23 cellular contexts compared by ENCODE assay signal in the genomic region with DNA sequence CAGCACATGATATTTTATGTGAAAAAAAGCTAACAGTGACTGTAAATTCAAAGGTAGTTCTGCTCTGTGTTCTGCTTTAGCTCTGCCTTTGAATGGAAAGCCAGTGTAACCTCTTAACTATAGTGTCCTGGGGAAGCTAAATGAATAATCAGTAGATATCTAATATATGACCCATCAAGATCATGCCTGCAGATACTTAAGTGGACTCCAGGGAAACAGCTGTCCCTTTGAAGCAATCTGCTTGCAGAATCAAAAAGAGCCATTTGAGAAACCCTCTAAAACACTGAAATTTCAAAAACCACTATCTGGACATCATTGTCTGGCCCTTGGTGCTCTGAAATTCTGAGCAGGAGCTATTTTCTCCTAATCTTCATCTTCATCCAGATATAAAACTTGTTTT.
DNase-seq lines count a peak whose midpoint lies in the region; ATAC-seq and TF ChIP-seq lines count a peak whose summit lies in the region.
"Had no signal": no experiment of that assay in that cellular context is flagged by ENCODE, and none has a peak within 500 bp of the region (broad histone marks: within the 10 kb centered on the region; RNA-seq: fewer than 3 reads in every experiment).

No MANE protein-coding gene starts in this region.

- H3K14ac ChIP-seq in neuronal stem cell (ENCODE audit: low read length) = no peak overlapping the region

- no peak overlapping the region for H3K18ac ChIP-seq in neuronal stem cell (ENCODE audit: low read length)

- TF ChIP-seq CTCF in upper lobe of right lung (IDR thresholded peaks at IDR 0.05) = no peak

- H4K91ac ChIP-seq in neuronal stem cell (ENCODE audit: low read depth, low read length, poor library complexity) = no peak overlapping the region

- no peak overlapping the region for H2BK120ac ChIP-seq in neuronal stem cell (ENCODE audit: low read depth, low read length)

- H3K36me3 ChIP-seq in neuronal stem cell (replicated peaks in 1 of 2; ENCODE audit: control insufficient read depth in 2 of 2, insufficient read depth in 2 of 2, low read length in 2 of 2) = no peaks in the 10 kb centered on the region
- H3K36me3 ChIP-seq in upper lobe of right lung = no peaks in the 10 kb centered on the region
- H3K36me3 ChIP-seq: BE2C, BLaER1 had no signal

- no peak overlapping the region for H2BK12ac ChIP-seq in neuronal stem cell (ENCODE audit: low read length)

- H4K8ac ChIP-seq in neuronal stem cell (ENCODE audit: low read depth, low read length) = no peak overlapping the region

- no peaks in the 10 kb centered on the region for H3K4me1 ChIP-seq in neuronal stem cell (ENCODE audit: control insufficient read depth in 2 of 2, insufficient read depth in 1 of 2, low read depth in 1 of 2, low read length in 2 of 2)
- H3K4me1 ChIP-seq in upper lobe of right lung = no peaks in the 10 kb centered on the region
- H3K4me1 ChIP-seq: BE2C had no signal

- DNase-seq in SK-N-DZ (ENCODE audit: low spot score) = peak; percentile 69
- no peak for DNase-seq in neuronal stem cell (ENCODE audit: low spot score)
- no peak for DNase-seq in erythroblast (lab: John Stamatoyannopoulos, UW)
- no peak for DNase-seq in upper lobe of right lung
- no peak for DNase-seq in globus pallidus (ENCODE audit: low spot score)
- DNase-seq: 8988T; ACHN; BE2C; C1 segment of cervical spinal cord; CD4-positive, alpha-beta memory T cell; CD4-positive, CD25-positive, alpha-beta regulatory T cell; CD8-positive, alpha-beta memory T cell; COR-L47; DMS 273 treated with DMSO at 0.1 percent for 48 hours; DMS153; DMS53; DMS79; DND-41; EL; GDM1 had no signal

- H3K4me2 ChIP-seq in neuronal stem cell (ENCODE audit: insufficient read depth, low read length, poor library complexity, severe bottlenecking) = no peak overlapping the region
- H3K4me2 ChIP-seq: BLaER1 had no signal

- no peak overlapping the region for H2AK5ac ChIP-seq in neuronal stem cell (ENCODE audit: low read depth, low read length)

- H3K79me1 ChIP-seq in neuronal stem cell (ENCODE audit: low read depth, low read length) = no peaks in the 10 kb centered on the region

- H3K4ac ChIP-seq in neuronal stem cell (ENCODE audit: low read length) = no peak overlapping the region

- intact Hi-C loops in upper lobe of right lung (cut with DNase I) = no loop called here

- peak overlapping the region; percentile 39 for H2AFZ ChIP-seq in neuronal stem cell (ENCODE audit: low read length)

- no peak overlapping the region for H2BK15ac ChIP-seq in neuronal stem cell (ENCODE audit: low read length)

- H3K9me3 ChIP-seq in neuronal stem cell (replicated peaks in 1 of 2; ENCODE audit: control insufficient read depth in 2 of 2, insufficient read depth in 1 of 2, low read depth in 1 of 2, low read length in 2 of 2) = no peaks in the 10 kb centered on the region
- H3K9me3 ChIP-seq in upper lobe of right lung = no peaks in the 10 kb centered on the region
- H3K9me3 ChIP-seq: BE2C had no signal

- no peak overlapping the region for H2BK5ac ChIP-seq in neuronal stem cell (ENCODE audit: low read length)

- H3K23ac ChIP-seq in neuronal stem cell (ENCODE audit: low read depth, low read length, poor library complexity) = no peak overlapping the region

- no peak for TF ChIP-seq POLR2A in erythroblast (IDR thresholded peaks at IDR 0.05; ENCODE audit: low read length)

- ATAC-seq in SK-N-SH treated with all-trans-retinoic acid at 6 μM for 48 hours = no peak
- ATAC-seq in upper lobe of right lung = no peak
- ATAC-seq: GM12878 had no signal

- H3K4me3 ChIP-seq in neuronal stem cell (ENCODE audit: low read length in 2 of 2) (no peak overlapping the region), upper lobe of right lung (no peak overlapping the region)
- H3K4me3 ChIP-seq: BLaER1, GM12878 had no signal

- H3K9ac ChIP-seq in neuronal stem cell (ENCODE audit: low read depth, low read length, poor library complexity) = no peak overlapping the region
- H3K9ac ChIP-seq: BLaER1 had no signal

- no peaks in the 10 kb centered on the region for H3K27me3 ChIP-seq in neuronal stem cell (ENCODE audit: control insufficient read depth in 3 of 3, insufficient read depth in 3 of 3, low read depth in 1 of 3, low read length in 3 of 3)
- H3K27me3 ChIP-seq in upper lobe of right lung = no peaks in the 10 kb centered on the region
- H3K27me3 ChIP-seq: BE2C, BLaER1 had no signal

- no peak overlapping the region for H3K27ac ChIP-seq in neuronal stem cell (replicated peaks; ENCODE audit: low read length)
- no peak overlapping the region for H3K27ac ChIP-seq in upper lobe of right lung
- H3K27ac ChIP-seq: BLaER1 had no signal

TF ChIP-seq in SK-N-SH treated with all-trans-retinoic acid at 6 μM for 48 hours, 23 proteins besides CTCF, POLR2A, EP300 and RAD21:
- peak; percentile 46; the same call in 1 of the 2 replicates for TF ChIP-seq TCF4 (CRISPR knock-in tag; IDR thresholded peaks at IDR 0.05; ENCODE audit: borderline replicate concordance)
- no peak for TF ChIP-seq ARNTL (CRISPR knock-in tag; IDR thresholded peaks at IDR 0.05; ENCODE audit: borderline replicate concordance, low read depth)
